In genomic region chr2:75403991-75404428, GRCh38 we compare ENCODE assay signal across 8 cellular contexts.
DNase-seq lines count a peak whose midpoint lies in the region; ATAC-seq and TF ChIP-seq lines count a peak whose summit lies in the region.

No MANE protein-coding gene starts in this region.

- H3K27ac ChIP-seq in upper lobe of left lung = no peak overlapping the region

- H3K9me3 ChIP-seq in Caco-2 (no peaks in the 10 kb centered on the region), upper lobe of left lung (no peaks in the 10 kb centered on the region)

- H3K36me3 ChIP-seq in Caco-2 (ENCODE audit: control insufficient read depth, insufficient read depth, low read length) (no peaks in the 10 kb centered on the region), upper lobe of left lung (no peaks in the 10 kb centered on the region)

- TF ChIP-seq POLR2A in upper lobe of left lung (IDR thresholded peaks at IDR 0.05) = no peak

- no peak overlapping the region for H3K27ac Mint-ChIP-seq in Caco-2 (ENCODE audit: unreplicated experiment)

- CTCF ChIA-PET in Caco-2 (lab: Charles Lee) = no interaction called here

- TF ChIP-seq CTCF in Caco-2 (IDR thresholded peaks at IDR 0.05; ENCODE audit: insufficient read depth in 1 of 2, low read depth in 1 of 2, low read length in 1 of 2, severe bottlenecking in 1 of 2, unreplicated experiment in 1 of 2) (peak; percentile 72 to 82), upper lobe of left lung (IDR thresholded peaks at IDR 0.05) (peak; percentile 42 to 78 (median 54))

- no TSS peak for BruUV-seq in Caco-2 (replicated peaks; lab: Mats Ljungman, UMichigan)

- H3K36me3 Mint-ChIP-seq in Caco-2 (ENCODE audit: insufficient read depth, unreplicated experiment) = no peaks in the 10 kb centered on the region

- peaks cover 6% of the 10 kb centered on the region for H3K4me1 Mint-ChIP-seq in Caco-2 (ENCODE audit: low read depth, unreplicated experiment)

- H3K4me1 ChIP-seq in Caco-2 (no peaks in the 10 kb centered on the region), upper lobe of left lung (no peaks in the 10 kb centered on the region)

- in situ Hi-C loops in T47D (cut with HindIII; ENCODE audit: low pct_unique_long_range_greater_than_20kb, low sequenced_read_pairs) = no loop called here

- peak; percentile 76 for ATAC-seq in GM19023 (IDR thresholded peaks at IDR 0.05; ENCODE audit: unreplicated experiment)
- ATAC-seq in HG03442 (IDR thresholded peaks at IDR 0.05; ENCODE audit: unreplicated experiment) = peak; percentile 92
- ATAC-seq in left colon = peak; percentile 53
- peak in 1 of 2 donors; percentile 76 for ATAC-seq in upper lobe of left lung (ENCODE audit: low FRiP score in 2 of 2)
- ATAC-seq in GM19324 (IDR thresholded peaks at IDR 0.05; ENCODE audit: low FRiP score, unreplicated experiment) = no peak

- H3K9me3 Mint-ChIP-seq in Caco-2 (ENCODE audit: unreplicated experiment) = no peaks in the 10 kb centered on the region

- H3K27me3 Mint-ChIP-seq in Caco-2 (ENCODE audit: insufficient read depth, unreplicated experiment) = peaks cover 16% of the 10 kb centered on the region

- H3K4me3 ChIP-seq in Caco-2 (ENCODE audit: low read depth, low read length) (no peak overlapping the region), upper lobe of left lung (no peak overlapping the region)

- POLR2A ChIA-PET in Caco-2 (lab: Charles Lee) = no interaction called here

- no peak overlapping the region for H3K4me3 Mint-ChIP-seq in Caco-2 (ENCODE audit: unreplicated experiment)

- intact Hi-C loops in Caco-2 (cut with micrococcal nuclease; ENCODE audit: unreplicated experiment) = loop anchor here (1.0 to 5.0 kb wide), 7 partner anchors 88 to 712 kb away; partner anchors contain the start of gene TACR1
- intact Hi-C loops in left colon (cut with DNase I, micrococcal nuclease) = loop anchor here in 1 of 2 donors (5.0 to 10.0 kb wide), 2 partner anchors 339 to 487 kb away; no protein-coding TSS in a partner anchor

- H3K27me3 ChIP-seq in Caco-2 (replicated peaks; ENCODE audit: control insufficient read depth, insufficient read depth, low read length) (no peaks in the 10 kb centered on the region; the same call in 1 of the 2 replicates), upper lobe of left lung (no peaks in the 10 kb centered on the region)

- DNase-seq in Caco-2 = peak in 1 of 2 experiments; percentile 51
- DNase-seq in NCI-H82 (lab: John Stamatoyannopoulos, UW) = peak; percentile 73
- peak; percentile 1 to 47 for DNase-seq in T47D (ENCODE audit: low read depth in 1 of 2, low spot score in 1 of 2)
- no peak for DNase-seq in left colon
- no peak for DNase-seq in upper lobe of left lung

- 25 to 27% methylated on average over 9 of the region's 9 CpGs for WGBS in upper lobe of left lung, 2 donors

- TF ChIP-seq EP300 in upper lobe of left lung (IDR thresholded peaks at IDR 0.05) = no peak

Comparison
In these comparisons a context has a peak if more than half of its experiments do, and no peak if none do; other contexts are left out.
1. DNase-seq: peak in NCI-H82 (single experiment) and T47D (2 of 2); none in left colon (0 of 2) and upper lobe of left lung (0 of 2).